ENCODE assay signal across 8 cellular contexts in the genomic region with DNA sequence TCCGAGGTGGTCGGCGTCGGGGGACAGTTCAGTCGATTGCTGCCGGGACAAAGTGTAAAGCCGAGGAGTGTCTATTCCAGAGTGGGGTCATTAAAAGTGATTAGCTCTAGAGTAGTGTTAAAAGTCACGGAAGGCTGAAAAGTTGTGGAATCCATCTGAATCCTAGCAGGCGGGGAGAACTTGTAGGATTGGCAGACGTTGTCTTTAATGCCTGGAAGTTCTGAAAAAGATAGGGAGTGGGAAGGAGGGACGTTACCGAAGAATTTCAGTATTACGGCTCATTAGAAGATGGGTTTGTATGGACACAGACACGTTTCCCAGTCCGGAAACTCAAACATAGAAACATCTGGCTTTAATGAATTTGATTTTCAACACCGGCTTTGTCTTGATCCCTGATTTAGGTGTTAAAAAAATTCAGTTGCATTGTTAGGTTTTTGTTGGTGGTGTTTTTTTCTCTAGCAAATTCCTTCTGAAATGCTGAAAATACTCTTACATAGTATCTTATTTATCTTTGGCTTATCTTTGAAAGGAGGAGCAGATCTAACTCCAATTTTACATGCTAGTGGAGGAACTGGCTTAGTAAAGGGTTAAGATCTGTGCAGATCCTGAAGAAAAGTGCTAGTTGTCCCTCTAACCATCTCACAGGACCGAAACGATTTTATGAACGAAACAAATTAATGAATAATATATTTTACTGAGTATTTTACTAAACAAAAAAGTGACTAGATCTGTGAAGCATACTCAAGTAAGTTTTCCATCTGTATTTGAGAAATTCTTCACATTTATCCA. TPM values are rescaled to one million over a fixed set of nuclear protein-coding genes. Genes with fewer than 3 reads are reported as not detected.
A peak's percentile ranks its signal among the peaks of the same experiment; 100 is the strongest.
DNase-seq lines count a peak whose midpoint lies in the region; ATAC-seq and TF ChIP-seq lines count a peak whose summit lies in the region.

No MANE protein-coding gene starts in this region.

- H3K4me1 Mint-ChIP-seq in CD4-positive, alpha-beta T cell (ENCODE audit: low read depth): peaks cover 87% of the 10 kb centered on the region
- peaks cover 47% of the 10 kb centered on the region for H3K4me1 Mint-ChIP-seq in activated T-helper 2 cell treated with anti-CD3 and anti-CD28 coated beads, Interferon-gamma antibody, Interleukin-2, Interleukin-4, amounts not matched to agents 10 μg/mL and 5 μg/mL and 100 μg/mL, durations not matched to agents 14 hours and 24 hours and 36 hours (ENCODE audit: low read depth)

- no peaks in the 10 kb centered on the region for H3K9me3 Mint-ChIP-seq in CD4-positive, alpha-beta T cell
- H3K9me3 Mint-ChIP-seq in activated T-helper 2 cell treated with anti-CD3 and anti-CD28 coated beads, Interferon-gamma antibody, Interleukin-2, Interleukin-4, amounts not matched to agents 10 μg/mL and 5 μg/mL and 100 μg/mL, durations not matched to agents 14 hours and 24 hours and 36 hours: no peaks in the 10 kb centered on the region

- DNase-seq in CD4-positive, alpha-beta T cell: no peak
- DNase-seq in activated T-helper 2 cell treated with anti-CD3 and anti-CD28 coated beads, Interferon-gamma antibody, Interleukin-2, Interleukin-4, amounts not matched to agents 10 μg/mL and 5 μg/mL and 100 μg/mL, durations not matched to agents 14 hours and 24 hours and 36 hours (ENCODE audit: low spot score): no peak
- DNase-seq in left ventricle myocardium inferior (no peak), renal cortical epithelial cell (ENCODE audit: low read depth) (peak; percentile 13), germinal center (ENCODE audit: low spot score) (no peak), GDM1 (lab: John Stamatoyannopoulos, UW) (no peak)

- ATAC-seq in CD4-positive, alpha-beta T cell (ENCODE audit: poor library complexity): no peak
- ATAC-seq in HG02973 (IDR thresholded peaks at IDR 0.05; ENCODE audit: unreplicated experiment): peak; percentile 1
- no peak for ATAC-seq in HG02763 (IDR thresholded peaks at IDR 0.05; ENCODE audit: unreplicated experiment)

- no peaks in the 10 kb centered on the region for H3K27me3 ChIP-seq in CD4-positive, alpha-beta T cell (ENCODE audit: control insufficient read depth, insufficient read depth, low read length)
- no peaks in the 10 kb centered on the region for H3K27me3 ChIP-seq in left ventricle myocardium inferior (ENCODE audit: low read depth)

- CTCF ChIA-PET in CD4-positive, alpha-beta T cell (lab: Charles Lee): interaction anchor here (0.8 to 1.4 kb wide), 3 partner anchors 9 to 259 kb away, joined by 3 to 6 read pairs (median 3); no protein-coding TSS in a partner anchor

- POLR2A ChIA-PET in CD4-positive, alpha-beta T cell (lab: Charles Lee): interaction anchor here (0.6 to 3.5 kb wide), 15 partner anchors 8 to 382 kb away, joined by 3 to 41 read pairs (median 4); no protein-coding TSS in a partner anchor

- H3K27ac Mint-ChIP-seq in CD4-positive, alpha-beta T cell: peak overlapping the region; percentile 97
- peak overlapping the region; percentile 95 for H3K27ac Mint-ChIP-seq in activated T-helper 2 cell treated with anti-CD3 and anti-CD28 coated beads, Interferon-gamma antibody, Interleukin-2, Interleukin-4, amounts not matched to agents 10 μg/mL and 5 μg/mL and 100 μg/mL, durations not matched to agents 14 hours and 24 hours and 36 hours

- H3K9me3 ChIP-seq in CD4-positive, alpha-beta T cell (ENCODE audit: control insufficient read depth, low read length): no peaks in the 10 kb centered on the region
- no peaks in the 10 kb centered on the region for H3K9me3 ChIP-seq in left ventricle myocardium inferior (replicated peaks)

- peak overlapping the region; percentile 93 for H3K4me3 Mint-ChIP-seq in CD4-positive, alpha-beta T cell
- peak overlapping the region; percentile 94 for H3K4me3 Mint-ChIP-seq in activated T-helper 2 cell treated with anti-CD3 and anti-CD28 coated beads, Interferon-gamma antibody, Interleukin-2, Interleukin-4, amounts not matched to agents 10 μg/mL and 5 μg/mL and 100 μg/mL, durations not matched to agents 14 hours and 24 hours and 36 hours (ENCODE audit: low read depth)

- no peaks in the 10 kb centered on the region for H3K27me3 Mint-ChIP-seq in CD4-positive, alpha-beta T cell
- no peaks in the 10 kb centered on the region for H3K27me3 Mint-ChIP-seq in activated T-helper 2 cell treated with anti-CD3 and anti-CD28 coated beads, Interferon-gamma antibody, Interleukin-2, Interleukin-4, amounts not matched to agents 10 μg/mL and 5 μg/mL and 100 μg/mL, durations not matched to agents 14 hours and 24 hours and 36 hours (ENCODE audit: low read depth)

- peaks cover 24% of the 10 kb centered on the region for H3K36me3 Mint-ChIP-seq in CD4-positive, alpha-beta T cell (ENCODE audit: low read depth)
- H3K36me3 Mint-ChIP-seq in activated T-helper 2 cell treated with anti-CD3 and anti-CD28 coated beads, Interferon-gamma antibody, Interleukin-2, Interleukin-4, amounts not matched to agents 10 μg/mL and 5 μg/mL and 100 μg/mL, durations not matched to agents 14 hours and 24 hours and 36 hours (ENCODE audit: low read depth): peaks cover 22% of the 10 kb centered on the region

- intact Hi-C loops in CD4-positive, alpha-beta T cell (cut with DNase I, micrococcal nuclease): loop anchor here in 1 of 2 experiments (10.0 kb wide), 1 partner anchor 144 kb away; no protein-coding TSS in a partner anchor
- intact Hi-C loops in activated T-helper 2 cell treated with anti-CD3 and anti-CD28 coated beads, Interferon-gamma antibody, Interleukin-2, Interleukin-4, amounts not matched to agents 10 μg/mL and 5 μg/mL and 100 μg/mL, durations not matched to agents 14 hours and 24 hours and 36 hours (cut with micrococcal nuclease): loop anchor here (5.0 to 10.0 kb wide), 4 partner anchors 39 to 261 kb away; no protein-coding TSS in a partner anchor
- intact Hi-C loops in left ventricle myocardium inferior (cut with micrococcal nuclease): no loop called here

- TF ChIP-seq CTCF in CD4-positive, alpha-beta T cell (IDR thresholded peaks at IDR 0.05): no peak
- no peak for TF ChIP-seq CTCF in left ventricle myocardium inferior (IDR thresholded peaks at IDR 0.05; ENCODE audit: borderline replicate concordance)

- peaks cover 5% of the 10 kb centered on the region for H3K36me3 ChIP-seq in left ventricle myocardium inferior

- H3K4me3 ChIP-seq in left ventricle myocardium inferior: peak overlapping the region; percentile 93

- peaks cover 67% of the 10 kb centered on the region for H3K4me1 ChIP-seq in left ventricle myocardium inferior

- H3K27ac ChIP-seq in CD4-positive, alpha-beta T cell (ENCODE audit: low read depth, low read length): peak overlapping the region; percentile 92
- H3K27ac ChIP-seq in left ventricle myocardium inferior (replicated peaks): peak overlapping the region; percentile 98

RNA-seq across cellular contexts. Expression of gene MKLN1, which starts 0.9 kb away (rescaled TPM):
- total RNA-seq in CD4-positive, alpha-beta T cell: 10 to 100 TPM; 47.2 to 53.7 TPM
- total RNA-seq in activated T-helper 2 cell treated with anti-CD3 and anti-CD28 coated beads, Interferon-gamma antibody, Interleukin-2, Interleukin-4, amounts not matched to agents 10 μg/mL and 5 μg/mL and 100 μg/mL, durations not matched to agents 14 hours and 24 hours and 36 hours: 38.3 and 40.9 TPM in 2 replicates
- 42.2 TPM for total RNA-seq in left ventricle myocardium inferior
- 29.2 and 76.9 TPM in 2 replicates for total RNA-seq in renal cortical epithelial cell
